13 cellular contexts compared by ENCODE assay signal in genomic region chr20:45235995-45236394, GRCh38. TPM values are rescaled to one million over a fixed set of nuclear protein-coding genes. Genes with fewer than 3 reads are reported as not detected.
DNase-seq lines count a peak whose midpoint lies in the region; ATAC-seq, FAIRE-seq and TF ChIP-seq lines count a peak whose summit lies in the region.
"Had no signal": no experiment of that assay in that cellular context is flagged by ENCODE, and none has a peak within 500 bp of the region (broad histone marks: within the 10 kb centered on the region; RNA-seq: fewer than 3 reads in every experiment).

No MANE protein-coding gene starts in this region.

- peak; percentile 67 for TF ChIP-seq CTCF in CD14-positive monocyte (IDR thresholded peaks at IDR 0.05)
- TF ChIP-seq CTCF in HFFc6 (IDR thresholded peaks at IDR 0.05), result peak; percentile 68
- TF ChIP-seq CTCF in bronchial epithelial cell (IDR thresholded peaks at IDR 0.05; ENCODE audit: insufficient read depth, low read length, severe bottlenecking), result peak; percentile 81
- TF ChIP-seq CTCF in liver (IDR thresholded peaks at IDR 0.05; ENCODE audit: low read depth, low read length, missing input control), result peak; percentile 56

- H3K9me3 Mint-ChIP-seq in CD14-positive monocyte, result peaks cover 0 to 6% (median 4%) of the 10 kb centered on the region in 7 donors
- H3K9me3 Mint-ChIP-seq in HFFc6, result peaks cover 7% of the 10 kb centered on the region; the same call in 1 of the 2 replicates

- no peaks in the 10 kb centered on the region for H3K4me1 Mint-ChIP-seq in CD14-positive monocyte
- H3K4me1 Mint-ChIP-seq in HFFc6 (ENCODE audit: low read depth), result no peaks in the 10 kb centered on the region
- H3K4me1 Mint-ChIP-seq: central memory CD8-positive, alpha-beta T cell had no signal

- H3K4me3 Mint-ChIP-seq in CD14-positive monocyte (no peak overlapping the region), HFFc6 (no peak overlapping the region)
- H3K4me3 Mint-ChIP-seq: central memory CD8-positive, alpha-beta T cell had no signal

- 71% methylated on average over 4 of the region's 4 CpGs for WGBS in liver

- DNase-seq in CD14-positive monocyte (ENCODE audit: low spot score), result no peak
- DNase-seq in HFFc6, result no peak
- DNase-seq in bronchial epithelial cell (ENCODE audit: low read depth), result no peak
- no peak for DNase-seq in NCI-H2227 (lab: John Stamatoyannopoulos, UW; ENCODE audit: unreplicated experiment)
- no peak for DNase-seq in NCI-H69 (lab: John Stamatoyannopoulos, UW)
- DNase-seq in NCI-H187 treated with DMSO at 0.1 percent for 48 hours (lab: John Stamatoyannopoulos, UW), result no peak
- DNase-seq: NCI-H1436, SHP77 treated with DMSO at 0.1 percent for 48 hours had no signal

- H3K9ac ChIP-seq in liver (ENCODE audit: low read depth in 1 of 2, low read length in 2 of 2), result no peak overlapping the region

- H3K4me1 ChIP-seq in liver (ENCODE audit: control insufficient read depth in 4 of 4, insufficient read depth in 4 of 4, low read length in 3 of 4), result no peaks in the 10 kb centered on the region

- no peak for ATAC-seq in HG03460 (IDR thresholded peaks at IDR 0.05; ENCODE audit: unreplicated experiment)

- H3K27me3 Mint-ChIP-seq in CD14-positive monocyte (ENCODE audit: low read depth in 3 of 3) (peaks cover 2 to 31% (median 12%) of the 10 kb centered on the region in 3 donors), HFFc6 (ENCODE audit: insufficient read depth) (peaks cover 9% of the 10 kb centered on the region)

- intact Hi-C loops in CD14-positive monocyte (cut with micrococcal nuclease), result no loop called here

- H3K36me3 ChIP-seq in bronchial epithelial cell (ENCODE audit: control insufficient read depth, insufficient read depth, low read length) (no peaks in the 10 kb centered on the region), liver (ENCODE audit: control insufficient read depth in 4 of 4, insufficient read depth in 3 of 4, low read depth in 1 of 4, low read length in 3 of 4) (no peaks in the 10 kb centered on the region)

- H3K27ac Mint-ChIP-seq in CD14-positive monocyte, result no peak overlapping the region
- no peak overlapping the region for H3K27ac Mint-ChIP-seq in HFFc6

- TF ChIP-seq RAD21 in liver (IDR thresholded peaks at IDR 0.05), result peak; percentile 59 to 79

- no peak for FAIRE-seq in bronchial epithelial cell (lab: Jason Lieb, UNC)
- FAIRE-seq: islet of Langerhans had no signal

- H3K27ac ChIP-seq in liver (ENCODE audit: low read depth in 1 of 2, low read length in 2 of 2), result no peak overlapping the region

- H3K27me3 ChIP-seq in bronchial epithelial cell (ENCODE audit: control insufficient read depth, insufficient read depth, low read length), result peaks cover 8% of the 10 kb centered on the region
- H3K27me3 ChIP-seq in liver (ENCODE audit: control insufficient read depth in 4 of 4, insufficient read depth in 4 of 4, low read length in 3 of 4), result no peaks in the 10 kb centered on the region

- peaks cover 0 to 9% (median 0%) of the 10 kb centered on the region in 4 donors for H3K9me3 ChIP-seq in liver (ENCODE audit: control insufficient read depth in 4 of 4, low read length in 3 of 4)

- H3K4me3 ChIP-seq in bronchial epithelial cell (ENCODE audit: low read depth, low read length) (no peak overlapping the region), liver (ENCODE audit: low read depth in 1 of 3, low read length in 3 of 3) (no peak overlapping the region)

- no peaks in the 10 kb centered on the region for H3K36me3 Mint-ChIP-seq in CD14-positive monocyte
- H3K36me3 Mint-ChIP-seq in HFFc6 (ENCODE audit: low read depth), result no peaks in the 10 kb centered on the region

TF ChIP-seq in liver, 16 proteins besides CTCF, POLR2A, EP300 and RAD21:
- TF ChIP-seq HNF4G (IDR thresholded peaks at IDR 0.05) (no peak), SP1 (IDR thresholded peaks at IDR 0.05) (no peak), EGR1 (IDR thresholded peaks at IDR 0.05; ENCODE audit: low read depth in 2 of 2) (no peak), JUND (IDR thresholded peaks at IDR 0.05) (no peak), FOXA1 (IDR thresholded peaks at IDR 0.05) (no peak), GABPA (IDR thresholded peaks at IDR 0.05 in 1 of 2, conservative IDR thresholded peaks at IDR 0.05 in 1 of 2) (no peak), FOXA2 (IDR thresholded peaks at IDR 0.05) (no peak), YY1 (IDR thresholded peaks at IDR 0.05) (no peak), HNF4A (conservative IDR thresholded peaks at IDR 0.05) (no peak)
- TF ChIP-seq, protein P1, sequence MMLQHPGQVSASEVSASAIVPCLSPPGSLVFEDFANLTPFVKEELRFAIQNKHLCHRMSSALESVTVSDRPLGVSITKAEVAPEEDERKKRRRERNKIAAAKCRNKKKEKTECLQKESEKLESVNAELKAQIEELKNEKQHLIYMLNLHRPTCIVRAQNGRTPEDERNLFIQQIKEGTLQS (IDR thresholded peaks at IDR 0.05), result no peak
- TF ChIP-seq, protein P2, sequence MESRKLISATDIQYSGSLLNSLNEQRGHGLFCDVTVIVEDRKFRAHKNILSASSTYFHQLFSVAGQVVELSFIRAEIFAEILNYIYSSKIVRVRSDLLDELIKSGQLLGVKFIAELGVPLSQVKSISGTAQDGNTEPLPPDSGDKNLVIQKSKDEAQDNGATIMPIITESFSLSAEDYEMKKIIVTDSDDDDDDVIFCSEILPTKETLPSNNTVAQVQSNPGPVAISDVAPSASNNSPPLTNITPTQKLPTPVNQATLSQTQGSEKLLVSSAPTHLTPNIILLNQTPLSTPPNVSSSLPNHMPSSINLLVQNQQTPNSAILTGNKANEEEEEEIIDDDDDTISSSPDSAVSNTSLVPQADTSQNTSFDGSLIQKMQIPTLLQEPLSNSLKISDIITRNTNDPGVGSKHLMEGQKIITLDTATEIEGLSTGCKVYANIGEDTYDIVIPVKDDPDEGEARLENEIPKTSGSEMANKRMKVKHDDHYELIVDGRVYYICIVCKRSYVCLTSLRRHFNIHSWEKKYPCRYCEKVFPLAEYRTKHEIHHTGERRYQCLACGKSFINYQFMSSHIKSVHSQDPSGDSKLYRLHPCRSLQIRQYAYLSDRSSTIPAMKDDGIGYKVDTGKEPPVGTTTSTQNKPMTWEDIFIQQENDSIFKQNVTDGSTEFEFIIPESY (IDR thresholded peaks at IDR 0.05), result no peak
- TF ChIP-seq, protein P3, sequence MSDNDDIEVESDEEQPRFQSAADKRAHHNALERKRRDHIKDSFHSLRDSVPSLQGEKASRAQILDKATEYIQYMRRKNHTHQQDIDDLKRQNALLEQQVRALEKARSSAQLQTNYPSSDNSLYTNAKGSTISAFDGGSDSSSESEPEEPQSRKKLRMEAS (IDR thresholded peaks at IDR 0.05), result no peak

RNA-seq across cellular contexts. Expression of gene SEMG2, which starts 14.8 kb away (rescaled TPM):
- polyA plus RNA-seq in CD14-positive monocyte (not detected), liver (not detected)
- total RNA-seq in HFFc6 (2021; fragmentation: NEBNext Ultra II Directional; extraction: Animal tissue kit (Norgen Biotek cat#: 25700)), result not detected
- total RNA-seq in bronchial epithelial cell (not detected in 2 replicates), liver (not detected)
- total RNA-seq: renal cortical epithelial cell had no signal

RNA-seq across cellular contexts. Expression of gene SLPI, which starts 18.4 kb away (rescaled TPM):
- 1 to 10 TPM in 1 of 2 donors, under 1 TPM in 1; 0.71 to 1.2 TPM for polyA plus RNA-seq in CD14-positive monocyte
- total RNA-seq in HFFc6 (2021; fragmentation: NEBNext Ultra II Directional; extraction: Animal tissue kit (Norgen Biotek cat#: 25700)), result under 1 TPM in 2 of 6 experiments, not detected in 4; 0.33 to 0.66 TPM
- total RNA-seq in bronchial epithelial cell, result 854 and 2,253 TPM in 2 replicates
- total RNA-seq in liver, result 10 to 100 TPM in 1 of 2 donors, 1 to 10 TPM in 1; 1.9 to 60.1 TPM
- 100 to 1,000 TPM; 128 to 308 TPM for polyA plus RNA-seq in liver

RNA-seq across cellular contexts. Expression of gene SEMG1, which starts 29.2 kb away (rescaled TPM):
- polyA plus RNA-seq in CD14-positive monocyte (not detected), liver (not detected)
- not detected for total RNA-seq in HFFc6 (2021; fragmentation: NEBNext Ultra II Directional; extraction: Animal tissue kit (Norgen Biotek cat#: 25700))
- total RNA-seq in bronchial epithelial cell (not detected in 2 replicates), liver (not detected)
- total RNA-seq: renal cortical epithelial cell had no signal

Comparison
In these comparisons a context has a peak if more than half of its experiments do, and no peak if none do; other contexts are left out.
1. RNA of gene SLPI, which starts 18.4 kb away (total RNA-seq): 854 to 2,253 TPM in bronchial epithelial cell; 1.9 to 60.1 TPM in liver and 0.33 to 0.66 TPM in HFFc6; every median in the first group is over 10 times any median in the second.
2. Peak in every context shown above with its lines, with median percentiles within 50 percentile points of each other: CTCF ChIP-seq.